ENCODE assay signal across 1 cellular context in the genomic region with DNA sequence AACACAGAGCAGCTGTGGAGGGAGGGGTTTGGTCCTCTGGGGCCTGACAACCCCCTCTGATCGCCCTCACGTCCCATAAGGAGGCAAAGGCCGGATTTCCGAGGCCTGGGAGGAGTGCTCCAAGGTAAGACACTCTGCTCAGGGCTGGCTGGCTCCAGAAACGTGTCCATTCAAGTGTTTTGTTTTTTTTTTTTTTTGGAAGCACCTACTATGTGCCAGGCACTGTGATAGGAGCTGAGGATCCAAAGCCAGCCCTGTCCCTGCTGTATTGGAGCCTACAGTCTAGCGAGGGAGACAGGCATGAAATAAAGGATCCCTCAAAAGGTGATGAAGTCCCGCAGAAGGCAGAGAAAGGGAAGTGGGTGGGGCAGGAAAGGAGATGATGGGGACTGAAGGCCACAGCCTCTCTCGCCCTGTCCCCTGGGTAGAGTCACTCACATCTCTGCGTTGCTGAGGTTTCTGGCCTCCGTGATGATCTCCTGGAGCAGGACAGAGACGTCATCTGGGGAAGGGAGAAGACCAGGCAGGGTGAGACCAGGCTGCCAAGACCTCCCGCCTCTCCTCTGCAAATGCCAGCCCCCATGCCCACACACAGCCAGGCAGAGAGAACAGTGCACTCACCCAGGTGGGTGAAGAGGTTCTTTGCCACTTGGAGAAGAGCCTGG.
TF ChIP-seq lines count a peak whose summit lies in the region.

No MANE protein-coding gene starts in this region.

TF ChIP-seq in HCT116, 20 proteins besides CTCF, POLR2A, EP300 and RAD21 (continued from another document):
- TF ChIP-seq, protein P1, sequence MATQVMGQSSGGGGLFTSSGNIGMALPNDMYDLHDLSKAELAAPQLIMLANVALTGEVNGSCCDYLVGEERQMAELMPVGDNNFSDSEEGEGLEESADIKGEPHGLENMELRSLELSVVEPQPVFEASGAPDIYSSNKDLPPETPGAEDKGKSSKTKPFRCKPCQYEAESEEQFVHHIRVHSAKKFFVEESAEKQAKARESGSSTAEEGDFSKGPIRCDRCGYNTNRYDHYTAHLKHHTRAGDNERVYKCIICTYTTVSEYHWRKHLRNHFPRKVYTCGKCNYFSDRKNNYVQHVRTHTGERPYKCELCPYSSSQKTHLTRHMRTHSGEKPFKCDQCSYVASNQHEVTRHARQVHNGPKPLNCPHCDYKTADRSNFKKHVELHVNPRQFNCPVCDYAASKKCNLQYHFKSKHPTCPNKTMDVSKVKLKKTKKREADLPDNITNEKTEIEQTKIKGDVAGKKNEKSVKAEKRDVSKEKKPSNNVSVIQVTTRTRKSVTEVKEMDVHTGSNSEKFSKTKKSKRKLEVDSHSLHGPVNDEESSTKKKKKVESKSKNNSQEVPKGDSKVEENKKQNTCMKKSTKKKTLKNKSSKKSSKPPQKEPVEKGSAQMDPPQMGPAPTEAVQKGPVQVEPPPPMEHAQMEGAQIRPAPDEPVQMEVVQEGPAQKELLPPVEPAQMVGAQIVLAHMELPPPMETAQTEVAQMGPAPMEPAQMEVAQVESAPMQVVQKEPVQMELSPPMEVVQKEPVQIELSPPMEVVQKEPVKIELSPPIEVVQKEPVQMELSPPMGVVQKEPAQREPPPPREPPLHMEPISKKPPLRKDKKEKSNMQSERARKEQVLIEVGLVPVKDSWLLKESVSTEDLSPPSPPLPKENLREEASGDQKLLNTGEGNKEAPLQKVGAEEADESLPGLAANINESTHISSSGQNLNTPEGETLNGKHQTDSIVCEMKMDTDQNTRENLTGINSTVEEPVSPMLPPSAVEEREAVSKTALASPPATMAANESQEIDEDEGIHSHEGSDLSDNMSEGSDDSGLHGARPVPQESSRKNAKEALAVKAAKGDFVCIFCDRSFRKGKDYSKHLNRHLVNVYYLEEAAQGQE (IDR thresholded peaks at IDR 0.05; ENCODE audit: low read depth), result no peak
- TF ChIP-seq ZFX (IDR thresholded peaks at IDR 0.05), result no peak
